Comparison of ENCODE assay signal across 9 cellular contexts in genomic region chr19:45779231-45780145, GRCh38. TPM values are rescaled to one million over a fixed set of nuclear protein-coding genes. Genes with fewer than 3 reads are reported as not detected.
DNase-seq lines count a peak whose midpoint lies in the region; ATAC-seq and TF ChIP-seq lines count a peak whose summit lies in the region.
"Had no signal": no experiment of that assay in that cellular context is flagged by ENCODE, and none has a peak within 500 bp of the region (broad histone marks: within the 10 kb centered on the region; RNA-seq: fewer than 3 reads in every experiment).

No MANE protein-coding gene starts in this region.

- DNase-seq in COLO829 (ENCODE audit: low spot score) (peak; percentile 90), MG63 (peak; percentile 47), T-helper 17 cell (peak; percentile 70 to 78 (median 74)), adrenal gland (peak; percentile 92 to 97 (median 94)), putamen (ENCODE audit: low spot score) (no peak)
- peak; percentile 50 to 88 for DNase-seq in stimulated activated CD4-positive, alpha-beta T cell treated with anti-CD3 and anti-CD28 coated beads, Interleukin-15, amount 100 ng/mL, for 1 hour (ENCODE audit: low read depth in 1 of 2, low spot score in 1 of 2)

- peaks cover 4% of the 10 kb centered on the region for H3K36me3 Mint-ChIP-seq in T-helper 17 cell (ENCODE audit: low read depth)

- H3K9me3 ChIP-seq in MG63 (no peaks in the 10 kb centered on the region), T-helper 17 cell (ENCODE audit: control insufficient read depth, low read length, poor library complexity, severe bottlenecking) (no peaks in the 10 kb centered on the region), adrenal gland (replicated peaks in 1 of 3) (no peaks in the 10 kb centered on the region), iPS-18a (ENCODE audit: control insufficient read depth, low read depth, low read length) (no peaks in the 10 kb centered on the region)
- H3K9me3 ChIP-seq: SJSA1 had no signal

- intact Hi-C loops in adrenal gland (cut with DNase I), result no loop called here

- H3K36me3 ChIP-seq in MG63 (peaks cover 62% of the 10 kb centered on the region), adrenal gland (replicated peaks in 1 of 2) (peaks cover 0 to 29% of the 10 kb centered on the region in 2 donors), iPS-18a (ENCODE audit: control insufficient read depth, low read depth, low read length) (peaks cover 5% of the 10 kb centered on the region)

- no peak overlapping the region for H3K4me3 ChIP-seq in MG63
- peak overlapping the region in 1 of 4 donors; percentile 61 for H3K4me3 ChIP-seq in adrenal gland
- peak overlapping the region; percentile 42 for H3K4me3 ChIP-seq in iPS-18a (ENCODE audit: low read length)
- H3K4me3 ChIP-seq: SJSA1 had no signal

- H3K27ac ChIP-seq in adrenal gland (peak overlapping the region in 4 of 5 donors; percentile 35 to 96 (median 90)), iPS-18a (ENCODE audit: low read length) (no peak overlapping the region)
- H3K27ac ChIP-seq: SJSA1 had no signal

- peak in 1 of 2 donors; percentile 6 for TF ChIP-seq POLR2A in adrenal gland (IDR thresholded peaks at IDR 0.05)

- peak; percentile 78 for ATAC-seq in GM21528 (IDR thresholded peaks at IDR 0.05; ENCODE audit: low FRiP score, unreplicated experiment)
- ATAC-seq in T-helper 17 cell, result peak; percentile 96

- 13 to 35% (median 20%) methylated on average over 34 to 48 of the region's 48 CpGs for WGBS in adrenal gland, 4 donors

- H3K27me3 Mint-ChIP-seq in T-helper 17 cell, result peaks cover 23% of the 10 kb centered on the region

- H3K27ac Mint-ChIP-seq in T-helper 17 cell, result no peak overlapping the region

- H3K9ac ChIP-seq in iPS-18a (ENCODE audit: low read length), result no peak overlapping the region

- H3K4me3 Mint-ChIP-seq in T-helper 17 cell, result peak overlapping the region; percentile 91

- TF ChIP-seq CTCF in adrenal gland (IDR thresholded peaks at IDR 0.05), result peak in 5 of 6 experiments; percentile 49 to 72 (median 56)

- no peaks in the 10 kb centered on the region for H3K27me3 ChIP-seq in MG63
- no peaks in the 10 kb centered on the region for H3K27me3 ChIP-seq in adrenal gland
- peaks cover 10% of the 10 kb centered on the region for H3K27me3 ChIP-seq in iPS-18a (ENCODE audit: control insufficient read depth, insufficient read depth, low read length)
- H3K27me3 ChIP-seq: SJSA1 had no signal

- H3K4me1 Mint-ChIP-seq in T-helper 17 cell, result peaks cover 17% of the 10 kb centered on the region

- peaks cover 35 to 41% of the 10 kb centered on the region in 2 donors for H3K4me1 ChIP-seq in adrenal gland (replicated peaks in 1 of 2)
- peaks cover 14% of the 10 kb centered on the region for H3K4me1 ChIP-seq in iPS-18a (ENCODE audit: control insufficient read depth, low read depth, low read length)

RNA-seq across cellular contexts. Expression of gene DMPK, which starts 2.8 kb away (rescaled TPM):
- 3.9 and 7.0 TPM in 2 replicates for total RNA-seq in MG63 (2014; rRNA removed; shearing (Covaris generic); ENCODE audit: low replicate concordance)
- 10 to 100 TPM; 18.7 to 35.8 TPM for total RNA-seq in T-helper 17 cell
- total RNA-seq in adrenal gland, result 100 to 1,000 TPM in 5 of 8 donors, 10 to 100 TPM in 3; 89.1 to 197 (median 116) TPM
- 100 to 1,000 TPM in 2 of 3 donors, 10 to 100 TPM in 1; 76.8 to 748 (median 185) TPM for polyA plus RNA-seq in adrenal gland

RNA-seq across cellular contexts. Expression of gene SIX5, which starts 10.4 kb away (rescaled TPM):
- total RNA-seq in MG63 (2014; rRNA removed; shearing (Covaris generic); ENCODE audit: low replicate concordance), result 11.4 and 18.6 TPM in 2 replicates
- under 1 TPM; 0.42 to 0.44 TPM for total RNA-seq in T-helper 17 cell
- total RNA-seq in adrenal gland, result 10 to 100 TPM; 12.5 to 67.6 (median 27.1) TPM
- 10 to 100 TPM in 2 of 3 donors, 1 to 10 TPM in 1; 6.2 to 69.1 (median 32.9) TPM for polyA plus RNA-seq in adrenal gland

RNA-seq across cellular contexts. Expression of gene DMWD, which starts 13.2 kb away (rescaled TPM):
- 30.4 and 48.0 TPM in 2 replicates for total RNA-seq in MG63 (2014; rRNA removed; shearing (Covaris generic); ENCODE audit: low replicate concordance)
- total RNA-seq in T-helper 17 cell (10 to 100 TPM; 28.3 to 49.1 TPM), adrenal gland (10 to 100 TPM; 29.2 to 59.5 (median 36.0) TPM)
- polyA plus RNA-seq in adrenal gland, result 10 to 100 TPM; 14.2 to 91.5 (median 16.7) TPM

RNA-seq across cellular contexts. Expression of gene RSPH6A, which starts 35.6 kb away (rescaled TPM):
- not detected in 2 replicates for total RNA-seq in MG63 (2014; rRNA removed; shearing (Covaris generic); ENCODE audit: low replicate concordance)
- under 1 TPM; 0.10 to 0.34 TPM for total RNA-seq in T-helper 17 cell
- total RNA-seq in adrenal gland, result under 1 TPM in 2 of 8 donors, not detected in 6; 0.14 to 0.17 TPM
- polyA plus RNA-seq in adrenal gland, result under 1 TPM in 1 of 3 donors, not detected in 2; 0.24 TPM
- total RNA-seq: SJSA1 had no signal

RNA-seq across cellular contexts. Expression of gene MEIOSIN, which starts 46.2 kb away (rescaled TPM):
- total RNA-seq in MG63 (2014; rRNA removed; shearing (Covaris generic); ENCODE audit: low replicate concordance), result 0.99 TPM in 1 of 2 replicates, not detected in the other
- total RNA-seq in T-helper 17 cell (not detected), adrenal gland (not detected)
- polyA plus RNA-seq in adrenal gland, result under 1 TPM in 2 of 3 donors, not detected in 1; 0.03 to 0.05 TPM
- total RNA-seq: SJSA1 had no signal
